In the genomic region with DNA sequence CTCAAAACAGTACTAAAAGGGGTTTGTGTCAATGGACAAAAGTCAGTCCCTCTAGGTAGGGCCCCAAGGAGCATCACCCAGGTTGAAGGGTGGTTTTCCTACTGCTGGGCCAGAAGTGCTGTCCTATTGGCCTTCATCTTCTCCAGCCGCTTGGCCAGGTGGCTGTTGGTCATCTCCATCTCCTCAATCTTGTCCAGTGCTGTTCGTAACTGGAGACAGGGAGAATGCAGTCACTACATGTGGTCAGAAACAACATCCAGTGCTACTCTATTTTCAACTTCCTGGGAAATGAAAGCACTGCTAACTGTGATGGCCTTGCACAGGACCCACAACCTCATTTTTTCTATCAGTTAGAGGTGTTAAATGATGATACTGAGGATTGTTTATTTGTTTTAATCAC, we compare ENCODE assay signal across 10 cellular contexts.
A peak's percentile ranks its signal among the peaks of the same experiment; 100 is the strongest.
DNase-seq lines count a peak whose midpoint lies in the region; ATAC-seq and TF ChIP-seq lines count a peak whose summit lies in the region.
"Had no signal": no experiment of that assay in that cellular context is flagged by ENCODE, and none has a peak within 500 bp of the region (broad histone marks: within the 10 kb centered on the region; RNA-seq: fewer than 3 reads in every experiment).

No MANE protein-coding gene starts in this region.

- H3K4me3 ChIP-seq in adipocyte (ENCODE audit: low read length) (peak overlapping the region; percentile 35), mesodermal cell (ENCODE audit: extremely low read depth, insufficient read depth, low read length, poor library complexity, severe bottlenecking) (no peak overlapping the region), thoracic aorta (no peak overlapping the region)

- 96 to 100% methylated on average over 1 to 2 of the region's 2 CpGs for whole genome bisulfite sequencing in mesodermal cell (ENCODE audit: insufficient coverage in 2 of 2), 2 experiments

- peak overlapping the region; percentile 55 for H3K9ac ChIP-seq in adipocyte (ENCODE audit: low read length)

- peak overlapping the region; percentile 75 for H3K27ac ChIP-seq in mesodermal cell (ENCODE audit: low read depth, low read length, severe bottlenecking)
- peak overlapping the region; percentile 56 to 85 for H3K27ac ChIP-seq in thoracic aorta

- peaks cover 67% of the 10 kb centered on the region for H3K36me3 ChIP-seq in adipocyte (ENCODE audit: control insufficient read depth, insufficient read depth, low read length, severe bottlenecking)
- peaks cover 94% of the 10 kb centered on the region for H3K36me3 ChIP-seq in mesodermal cell (ENCODE audit: control insufficient read depth, insufficient read depth, low read length)
- H3K36me3 ChIP-seq in thoracic aorta = peaks cover 38% of the 10 kb centered on the region

- H3K27me3 Mint-ChIP-seq in activated T-cell treated with anti-CD3 and anti-CD28 coated beads, Interleukin-2, amount 50 U/mL, for 72 hours (ENCODE audit: low read depth) = no peaks in the 10 kb centered on the region

- peak overlapping the region; percentile 94 for H3K27ac Mint-ChIP-seq in activated T-cell treated with anti-CD3 and anti-CD28 coated beads, Interleukin-2, amount 50 U/mL, for 72 hours

- DNase-seq in activated T-cell treated with anti-CD3 and anti-CD28 coated beads, Interleukin-2, amount 50 U/mL, for 72 hours = no peak
- DNase-seq in activated T-cell treated with anti-CD3 and anti-CD28 coated beads, Interleukin-2, amount 50 U/mL, for 48 hours = no peak
- DNase-seq in adipocyte (ENCODE audit: low read depth) (no peak), thoracic aorta (ENCODE audit: low spot score) (no peak), AML-193 (lab: John Stamatoyannopoulos, UW) (no peak), GM19238 (ENCODE audit: insufficient read length, low spot score) (no peak)
- DNase-seq: foreskin melanocyte, NCI-H187 had no signal

- H3K9me3 Mint-ChIP-seq in activated T-cell treated with anti-CD3 and anti-CD28 coated beads, Interleukin-2, amount 50 U/mL, for 72 hours = no peaks in the 10 kb centered on the region

- H3K9me3 ChIP-seq in adipocyte (ENCODE audit: control insufficient read depth, low read length) = no peaks in the 10 kb centered on the region
- no peaks in the 10 kb centered on the region for H3K9me3 ChIP-seq in mesodermal cell (ENCODE audit: control insufficient read depth, low read length)
- H3K9me3 ChIP-seq in thoracic aorta = no peaks in the 10 kb centered on the region

- H3K4me3 Mint-ChIP-seq in activated T-cell treated with anti-CD3 and anti-CD28 coated beads, Interleukin-2, amount 50 U/mL, for 72 hours = no peak overlapping the region

- peaks cover 10% of the 10 kb centered on the region for H3K4me1 Mint-ChIP-seq in activated T-cell treated with anti-CD3 and anti-CD28 coated beads, Interleukin-2, amount 50 U/mL, for 72 hours (ENCODE audit: low read depth)

- H3K27me3 ChIP-seq in adipocyte (replicated peaks; ENCODE audit: control insufficient read depth, insufficient read depth, low read length) (no peaks in the 10 kb centered on the region), thoracic aorta (replicated peaks; ENCODE audit: insufficient read depth) (no peaks in the 10 kb centered on the region)

- H3K4me1 ChIP-seq in adipocyte (ENCODE audit: control insufficient read depth, insufficient read depth, low read length) (peaks cover 60% of the 10 kb centered on the region), mesodermal cell (ENCODE audit: control insufficient read depth, insufficient read depth, low read length, poor library complexity, severe bottlenecking) (peaks cover 18% of the 10 kb centered on the region), thoracic aorta (ENCODE audit: control insufficient read depth in 1 of 2, low read depth in 2 of 2) (peaks cover 52 to 88% of the 10 kb centered on the region in 2 donors)

- H3K36me3 Mint-ChIP-seq in activated T-cell treated with anti-CD3 and anti-CD28 coated beads, Interleukin-2, amount 50 U/mL, for 72 hours (ENCODE audit: insufficient read depth in 2 of 2) = peaks cover 6 to 20% of the 10 kb centered on the region in 2 donors

- no peak for ATAC-seq in activated T-cell treated with anti-CD3 and anti-CD28 coated beads, Interleukin-2, amount 50 U/mL, for 72 hours (replicated peaks in 1 of 2)
- no peak for ATAC-seq in thoracic aorta (ENCODE audit: insufficient number of reproducible peaks, low FRiP score, low read depth)
- ATAC-seq in HG03025 (IDR thresholded peaks at IDR 0.05; ENCODE audit: low FRiP score, unreplicated experiment) = no peak

- TF ChIP-seq CTCF in thoracic aorta (IDR thresholded peaks at IDR 0.05) = no peak
